ENCODE assay signal across 8 cellular contexts in genomic region chr10:132407846-132408278, GRCh38. TPM values are rescaled to one million over a fixed set of nuclear protein-coding genes. Genes with fewer than 3 reads are reported as not detected.
A peak's percentile ranks its signal among the peaks of the same experiment; 100 is the strongest.
DNase-seq lines count a peak whose midpoint lies in the region; ATAC-seq and TF ChIP-seq lines count a peak whose summit lies in the region.

No MANE protein-coding gene starts in this region.

- no peaks in the 10 kb centered on the region for H3K9me3 Mint-ChIP-seq in brain
- H3K9me3 Mint-ChIP-seq in CD8-positive, alpha-beta memory T cell, result no peaks in the 10 kb centered on the region

- H3K27me3 Mint-ChIP-seq in brain, result no peaks in the 10 kb centered on the region
- no peaks in the 10 kb centered on the region for H3K27me3 Mint-ChIP-seq in CD8-positive, alpha-beta memory T cell

- H3K27ac Mint-ChIP-seq in brain, result peak overlapping the region in 4 of 5 experiments; percentile 21 to 92 (median 60)
- H3K27ac Mint-ChIP-seq in CD8-positive, alpha-beta memory T cell, result peak overlapping the region in 1 of 8 donors; percentile 36

- H3K27ac ChIP-seq in suprapubic skin, result peak overlapping the region; percentile 89
- no peak overlapping the region for H3K27ac ChIP-seq in CD8-positive, alpha-beta memory T cell (ENCODE audit: low read depth, low read length)

- H3K27me3 ChIP-seq in suprapubic skin, result no peaks in the 10 kb centered on the region
- no peaks in the 10 kb centered on the region for H3K27me3 ChIP-seq in CD8-positive, alpha-beta memory T cell (ENCODE audit: insufficient read depth, low read length, poor library complexity, severe bottlenecking)

- H3K4me1 ChIP-seq in suprapubic skin, result peaks cover 74% of the 10 kb centered on the region
- H3K4me1 ChIP-seq in CD8-positive, alpha-beta memory T cell (ENCODE audit: insufficient read depth, low read length), result peaks cover 6% of the 10 kb centered on the region

- DNase-seq in NCI-H2196 (lab: John Stamatoyannopoulos, UW; ENCODE audit: unreplicated experiment) (peak; percentile 38), NCI-H2196 treated with DMSO at 0.1 percent for 48 hours (lab: John Stamatoyannopoulos, UW; ENCODE audit: unreplicated experiment) (no peak), kidney tubule cell (ENCODE audit: low spot score) (peak; percentile 76), suprapubic skin (ENCODE audit: low spot score in 2 of 2) (no peak), posterior vena cava (ENCODE audit: low spot score) (no peak)
- no peak for DNase-seq in CD8-positive, alpha-beta memory T cell

- no peak for ATAC-seq in HG03571 (IDR thresholded peaks at IDR 0.05; ENCODE audit: unreplicated experiment)

- H3K4me3 ChIP-seq in suprapubic skin, result peak overlapping the region; percentile 37
- H3K4me3 ChIP-seq in CD8-positive, alpha-beta memory T cell (ENCODE audit: low read length), result no peak overlapping the region

- H3K4me1 Mint-ChIP-seq in brain, result peaks cover 42% of the 10 kb centered on the region
- H3K4me1 Mint-ChIP-seq in CD8-positive, alpha-beta memory T cell, result peaks cover 7 to 21% (median 12%) of the 10 kb centered on the region in 3 donors

- WGBS in suprapubic skin, result 18% methylated on average over 4 of the region's 17 CpGs

- intact Hi-C loops in posterior vena cava (cut with DNase I), result no loop called here

- no peak for TF ChIP-seq POLR2A in suprapubic skin (IDR thresholded peaks at IDR 0.05)

- no peaks in the 10 kb centered on the region for H3K9me3 ChIP-seq in suprapubic skin
- no peaks in the 10 kb centered on the region for H3K9me3 ChIP-seq in CD8-positive, alpha-beta memory T cell (ENCODE audit: low read length)

- peaks cover 23% of the 10 kb centered on the region for H3K36me3 ChIP-seq in suprapubic skin
- no peaks in the 10 kb centered on the region for H3K36me3 ChIP-seq in CD8-positive, alpha-beta memory T cell (ENCODE audit: insufficient read depth, low read length)

- CTCF ChIA-PET in CD8-positive, alpha-beta memory T cell (lab: Charles Lee), result interaction anchor here (1.0 kb wide), 1 partner anchor 39 kb away, joined by 4 read pairs; no protein-coding TSS in a partner anchor

- H3K4me3 Mint-ChIP-seq in brain, result no peak overlapping the region
- peak overlapping the region in 3 of 7 donors; percentile 18 to 43 (median 38) for H3K4me3 Mint-ChIP-seq in CD8-positive, alpha-beta memory T cell

- no peak for TF ChIP-seq EP300 in suprapubic skin (IDR thresholded peaks at IDR 0.05)

- H3K36me3 Mint-ChIP-seq in brain, result peaks cover 9% of the 10 kb centered on the region
- H3K36me3 Mint-ChIP-seq in CD8-positive, alpha-beta memory T cell, result peaks cover 0 to 22% (median 2%) of the 10 kb centered on the region in 3 donors

- POLR2A ChIA-PET in CD8-positive, alpha-beta memory T cell (lab: Charles Lee), result no interaction called here

- TF ChIP-seq CTCF in brain (conservative IDR thresholded peaks at IDR 0.05), result no peak
- no peak for TF ChIP-seq CTCF in suprapubic skin (IDR thresholded peaks at IDR 0.05)

RNA-seq across cellular contexts. Expression of gene PWWP2B, which starts 10.9 kb away (rescaled TPM):
- 16.0 TPM for polyA plus RNA-seq in brain (ENCODE audit: insufficient read depth, low read depth, low replicate concordance)
- total RNA-seq in suprapubic skin, result 10 to 100 TPM; 15.2 to 19.4 (median 18.3) TPM
- 10 to 100 TPM; 10.4 to 16.1 TPM for total RNA-seq in posterior vena cava
- 1 to 10 TPM; 3.1 to 3.7 TPM for total RNA-seq in CD8-positive, alpha-beta memory T cell
- 4.4 TPM for polyA plus RNA-seq in CD8-positive, alpha-beta memory T cell

Comparison
In these comparisons a context has a peak if more than half of its experiments do, and no peak if none do; other contexts are left out.
1. DNase-seq: peak in NCI-H2196 (single experiment) and kidney tubule cell (single experiment); none in NCI-H2196 treated with DMSO at 0.1 percent for 48 hours (single experiment), suprapubic skin (0 of 2), posterior vena cava (single experiment) and CD8-positive, alpha-beta memory T cell (0 of 5).